1 cellular context compared by ENCODE assay signal in the genomic region with DNA sequence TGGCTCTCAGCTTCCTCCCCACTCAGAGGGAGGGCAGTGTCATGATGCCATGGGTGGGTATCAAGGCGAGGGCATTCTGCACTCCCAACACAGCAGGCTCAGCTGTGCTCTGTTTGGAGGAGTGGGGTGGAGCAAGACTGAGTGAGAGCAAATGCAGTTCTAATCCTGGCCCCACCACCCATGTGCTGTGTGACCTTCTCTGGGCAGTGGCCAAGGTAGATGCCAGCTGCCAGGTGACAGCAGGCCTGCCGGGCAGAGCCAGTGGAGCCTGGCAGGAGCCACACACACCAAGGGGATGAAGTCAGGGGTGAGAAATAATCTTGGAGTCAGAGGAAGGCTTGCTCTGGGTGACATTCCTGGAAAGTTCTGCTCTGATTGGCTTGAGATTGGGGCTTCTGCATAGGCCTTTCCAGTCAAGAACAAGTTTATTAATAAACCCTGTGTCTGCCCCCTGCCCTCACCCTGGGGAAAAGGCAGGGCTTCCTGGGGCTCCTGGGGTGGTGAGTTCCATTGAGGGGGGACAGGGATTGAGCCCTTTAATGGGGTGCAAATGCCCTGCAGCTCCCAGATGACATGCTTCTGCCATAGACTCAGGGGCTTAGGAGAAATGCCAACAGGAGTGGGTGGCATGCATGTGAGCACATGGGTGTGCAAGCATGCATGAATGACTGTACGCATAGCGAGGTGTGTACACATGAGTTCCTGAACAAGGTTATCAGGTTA.
TF ChIP-seq lines count a peak whose summit lies in the region.

No MANE protein-coding gene starts in this region.

TF ChIP-seq in IMR-90, 13 proteins besides CTCF, POLR2A, EP300 and RAD21 (continued from another document):
- TF ChIP-seq, protein P1, sequence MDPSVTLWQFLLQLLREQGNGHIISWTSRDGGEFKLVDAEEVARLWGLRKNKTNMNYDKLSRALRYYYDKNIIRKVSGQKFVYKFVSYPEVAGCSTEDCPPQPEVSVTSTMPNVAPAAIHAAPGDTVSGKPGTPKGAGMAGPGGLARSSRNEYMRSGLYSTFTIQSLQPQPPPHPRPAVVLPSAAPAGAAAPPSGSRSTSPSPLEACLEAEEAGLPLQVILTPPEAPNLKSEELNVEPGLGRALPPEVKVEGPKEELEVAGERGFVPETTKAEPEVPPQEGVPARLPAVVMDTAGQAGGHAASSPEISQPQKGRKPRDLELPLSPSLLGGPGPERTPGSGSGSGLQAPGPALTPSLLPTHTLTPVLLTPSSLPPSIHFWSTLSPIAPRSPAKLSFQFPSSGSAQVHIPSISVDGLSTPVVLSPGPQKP (IDR thresholded peaks at IDR 0.05; ENCODE audit: borderline replicate concordance, low read depth, low read length): no peak
